16 cellular contexts compared by ENCODE assay signal in genomic region chr12:89777685-89778379, GRCh38.
DNase-seq lines count a peak whose midpoint lies in the region; ATAC-seq and TF ChIP-seq lines count a peak whose summit lies in the region.
"Had no signal": no experiment of that assay in that cellular context is flagged by ENCODE, and none has a peak within 500 bp of the region (broad histone marks: within the 10 kb centered on the region; RNA-seq: fewer than 3 reads in every experiment).

No MANE protein-coding gene starts in this region.

- no peak overlapping the region; a peak in 1 of 4 replicates for H4K8ac ChIP-seq in IMR-90 (ENCODE audit: low read depth in 2 of 2, low read length in 2 of 2)
- no peak overlapping the region for H4K8ac ChIP-seq in trophoblast cell (ENCODE audit: low read depth, low read length)

- H4K12ac ChIP-seq in trophoblast cell (ENCODE audit: low read depth, low read length), result no peak overlapping the region

- H3K79me2 ChIP-seq in trophoblast cell (ENCODE audit: control insufficient read depth, insufficient read depth, low read length, poor library complexity), result no peaks in the 10 kb centered on the region
- H3K79me2 ChIP-seq in mammary epithelial cell (ENCODE audit: insufficient read depth, low read length), result no peaks in the 10 kb centered on the region

- H3K9me1 ChIP-seq in IMR-90 (ENCODE audit: insufficient read depth, low read length), result peaks cover 7% of the 10 kb centered on the region

- H3K9ac ChIP-seq in IMR-90 (ENCODE audit: low read depth, low read length) (no peak overlapping the region), trophoblast cell (ENCODE audit: low read length) (no peak overlapping the region), mammary epithelial cell (ENCODE audit: insufficient read depth, low read length) (no peak overlapping the region)
- H3K9ac ChIP-seq: BLaER1 treated with 17β-estradiol and CSF1 and Interleukin-3, amounts not matched to agents 10 nM and 100 nM; GM23248 had no signal

- H3K23ac ChIP-seq in IMR-90 (ENCODE audit: low read depth, low read length) (no peak overlapping the region), trophoblast cell (ENCODE audit: low read length) (no peak overlapping the region)

- CTCF ChIA-PET in IMR-90 (lab: Yijun Ruan, JAX), result no interaction called here
- CTCF ChIA-PET in mammary epithelial cell (lab: Charles Lee; ENCODE audit: low non-redundant PET), result no interaction called here

- H3K4me2 ChIP-seq in IMR-90 (ENCODE audit: low read depth, low read length) (no peak overlapping the region), trophoblast cell (ENCODE audit: low read length) (no peak overlapping the region), mammary epithelial cell (ENCODE audit: insufficient read depth, low read depth, low read length) (no peak overlapping the region)
- H3K4me2 ChIP-seq: BLaER1 treated with 17β-estradiol and CSF1 and Interleukin-3, amounts not matched to agents 10 nM and 100 nM had no signal

- peak overlapping the region; percentile 40; the same call in 1 of the 2 replicates for H2BK120ac ChIP-seq in IMR-90 (ENCODE audit: low read depth, low read length)
- H2BK120ac ChIP-seq in trophoblast cell (ENCODE audit: insufficient read depth, low read length, poor library complexity), result peak overlapping the region; percentile 6

- H2BK20ac ChIP-seq in IMR-90 (ENCODE audit: low read depth, low read length), result peak overlapping the region; percentile 33; the same call in 1 of the 2 replicates

- H3K36me3 Mint-ChIP-seq in activated naive CD8-positive, alpha-beta T cell, result no peaks in the 10 kb centered on the region
- H3K36me3 Mint-ChIP-seq in activated naive CD8-positive, alpha-beta T cell treated with anti-CD3 and anti-CD28 coated beads for 36 hours, result no peaks in the 10 kb centered on the region
- no peaks in the 10 kb centered on the region for H3K36me3 Mint-ChIP-seq in chondrocyte (ENCODE audit: low read depth)

- dilution Hi-C loops in IMR-90 (cut with HindIII; ENCODE audit: low sequenced_read_pairs, unreplicated experiment), result no loop called here
- dilution Hi-C loops in mammary epithelial cell (cut with HindIII; ENCODE audit: low sequenced_read_pairs), result no loop called here

- intact Hi-C loops in IMR-90 (cut with micrococcal nuclease), result no loop called here
- intact Hi-C loops in gastrocnemius medialis (cut with DNase I; ENCODE audit: low total_unique reads), result no loop called here
- intact Hi-C loops in mammary epithelial cell (cut with micrococcal nuclease), result no loop called here

- 0 out of 2 replicates have a peak overlapping the region, but pooled peaks have one; percentile 21 for H3K14ac ChIP-seq in IMR-90 (replicated peaks; ENCODE audit: low read depth, low read length)
- no peak overlapping the region for H3K14ac ChIP-seq in trophoblast cell (ENCODE audit: low read length)

- H3K27me3 Mint-ChIP-seq in activated naive CD8-positive, alpha-beta T cell, result no peaks in the 10 kb centered on the region
- H3K27me3 Mint-ChIP-seq in activated naive CD8-positive, alpha-beta T cell treated with anti-CD3 and anti-CD28 coated beads for 36 hours, result no peaks in the 10 kb centered on the region
- H3K27me3 Mint-ChIP-seq in chondrocyte (ENCODE audit: low read depth), result no peaks in the 10 kb centered on the region
- H3K27me3 Mint-ChIP-seq: CD4-positive, alpha-beta T cell had no signal

- H3K56ac ChIP-seq in IMR-90 (ENCODE audit: extremely low read depth, insufficient read depth, low read length), result no peak overlapping the region

- no peak overlapping the region for H4K91ac ChIP-seq in IMR-90 (ENCODE audit: insufficient read depth, low read depth, low read length)
- H4K91ac ChIP-seq in trophoblast cell (ENCODE audit: low read depth, low read length), result no peak overlapping the region

- no peak for TF ChIP-seq RAD21 in IMR-90 (IDR thresholded peaks at IDR 0.05; ENCODE audit: low read length)

- H3K9me3 Mint-ChIP-seq in activated naive CD8-positive, alpha-beta T cell (ENCODE audit: low read depth), result peaks cover 4% of the 10 kb centered on the region
- H3K9me3 Mint-ChIP-seq in activated naive CD8-positive, alpha-beta T cell treated with anti-CD3 and anti-CD28 coated beads for 36 hours, result no peaks in the 10 kb centered on the region
- H3K9me3 Mint-ChIP-seq in chondrocyte (ENCODE audit: low read depth), result peaks cover 2% of the 10 kb centered on the region
- H3K9me3 Mint-ChIP-seq: CD4-positive, alpha-beta T cell had no signal

- TF ChIP-seq CTCF in IMR-90 (conservative IDR thresholded peaks at IDR 0.05; ENCODE audit: low read depth, low read length) (no peak), chondrocyte (IDR thresholded peaks at IDR 0.05) (no peak), gastrocnemius medialis (IDR thresholded peaks at IDR 0.05 in 4 of 5, conservative IDR thresholded peaks at IDR 0.05 in 1 of 5) (no peak), mammary epithelial cell (conservative IDR thresholded peaks at IDR 0.05 in 1 of 2, IDR thresholded peaks at IDR 0.05 in 1 of 2; ENCODE audit: extremely low read depth in 1 of 2, insufficient read depth in 1 of 2, low read depth in 1 of 2, low read length in 2 of 2) (no peak)

- POLR2A ChIA-PET in IMR-90 (lab: Charles Lee; ENCODE audit: unreplicated experiment), result no interaction called here

- no peak overlapping the region for H3K27ac ChIP-seq in IMR-90 (ENCODE audit: insufficient read depth, low read length)
- H3K27ac ChIP-seq in trophoblast cell (ENCODE audit: low read depth, low read length), result no peak overlapping the region
- H3K27ac ChIP-seq in gastrocnemius medialis, result no peak overlapping the region
- H3K27ac ChIP-seq in mammary epithelial cell (ENCODE audit: insufficient read depth, low read depth, low read length), result no peak overlapping the region
- H3K27ac ChIP-seq: BLaER1 treated with 17β-estradiol and CSF1 and Interleukin-3, amounts not matched to agents 10 nM and 100 nM; GM23248 had no signal

- in situ Hi-C loops in IMR-90 (cut with MboI; ENCODE audit: low sequenced_read_pairs), result no loop called here
- in situ Hi-C loops in gastrocnemius medialis (cut with MboI; ENCODE audit: low sequenced_read_pairs in 4 of 4), result no loop called here
- in situ Hi-C loops in mammary epithelial cell (cut with MboI; ENCODE audit: low sequenced_read_pairs in 2 of 2), result no loop called here

- H3K4ac ChIP-seq in IMR-90 (ENCODE audit: low read depth, low read length) (0 out of 2 replicates have a peak overlapping the region, but pooled peaks have one; percentile 24), trophoblast cell (ENCODE audit: low read depth, low read length) (no peak overlapping the region)

- no peaks in the 10 kb centered on the region for H3K4me1 Mint-ChIP-seq in activated naive CD8-positive, alpha-beta T cell (ENCODE audit: low read depth)
- no peaks in the 10 kb centered on the region for H3K4me1 Mint-ChIP-seq in activated naive CD8-positive, alpha-beta T cell treated with anti-CD3 and anti-CD28 coated beads for 36 hours
- peaks cover 42% of the 10 kb centered on the region for H3K4me1 Mint-ChIP-seq in chondrocyte (ENCODE audit: low read depth)

- no peak overlapping the region for H2AK5ac ChIP-seq in IMR-90 (ENCODE audit: low read depth, low read length)
- H2AK5ac ChIP-seq in trophoblast cell (ENCODE audit: low read length), result no peak overlapping the region

- H4K20me1 ChIP-seq in IMR-90 (ENCODE audit: insufficient read depth, low read length), result no peaks in the 10 kb centered on the region
- H4K20me1 ChIP-seq in mammary epithelial cell (ENCODE audit: insufficient read depth, low read length), result no peaks in the 10 kb centered on the region
- H4K20me1 ChIP-seq: BLaER1 treated with 17β-estradiol and CSF1 and Interleukin-3, amounts not matched to agents 10 nM and 100 nM had no signal

- no peak overlapping the region for H2AK9ac ChIP-seq in IMR-90 (replicated peaks; ENCODE audit: low read depth, low read length, poor library complexity)

- H2AFZ ChIP-seq in IMR-90 (replicated peaks; ENCODE audit: low read length, poor library complexity) (no peak overlapping the region), trophoblast cell (ENCODE audit: insufficient read depth, low read length, poor library complexity) (no peak overlapping the region), mammary epithelial cell (ENCODE audit: low read depth, low read length) (no peak overlapping the region)
- H2AFZ ChIP-seq: GM23248 had no signal

- no peak overlapping the region for H2BK5ac ChIP-seq in IMR-90 (ENCODE audit: low read depth, low read length, poor library complexity, severe bottlenecking)
- no peak overlapping the region for H2BK5ac ChIP-seq in trophoblast cell (ENCODE audit: low read depth, low read length, poor library complexity)

- no peak overlapping the region for H3K4me3 Mint-ChIP-seq in activated naive CD8-positive, alpha-beta T cell
- H3K4me3 Mint-ChIP-seq in activated naive CD8-positive, alpha-beta T cell treated with anti-CD3 and anti-CD28 coated beads for 36 hours, result no peak overlapping the region
- H3K4me3 Mint-ChIP-seq in chondrocyte (ENCODE audit: unreplicated experiment), result no peak overlapping the region
- H3K4me3 Mint-ChIP-seq: CD4-positive, alpha-beta T cell had no signal

- no peak overlapping the region for H2BK12ac ChIP-seq in trophoblast cell (ENCODE audit: low read length)

- peaks cover 4% of the 10 kb centered on the region for H3K4me1 ChIP-seq in IMR-90 (ENCODE audit: control insufficient read depth, insufficient read depth, low read length)
- peaks cover 0 to 1% of the 10 kb centered on the region in 2 experiments for H3K4me1 ChIP-seq in trophoblast cell (ENCODE audit: control insufficient read depth in 1 of 2, insufficient read depth in 2 of 2, low read length in 2 of 2)
- no peaks in the 10 kb centered on the region for H3K4me1 ChIP-seq in gastrocnemius medialis
- H3K4me1 ChIP-seq in mammary epithelial cell (ENCODE audit: insufficient read depth, low read length), result peaks cover 21% of the 10 kb centered on the region

- DNase-seq in activated naive CD8-positive, alpha-beta T cell treated with anti-CD3 and anti-CD28 coated beads for 36 hours, result no peak
- DNase-seq in IMR-90, result no peak
- no peak for DNase-seq in chondrocyte (ENCODE audit: low spot score)
- DNase-seq in trophoblast cell, result no peak
- no peak for DNase-seq in gastrocnemius medialis
- DNase-seq in activated T-cell treated with anti-CD3 and anti-CD28 coated beads, Interleukin-2, amount 50 U/mL, for 1 hour, result no peak
- no peak for DNase-seq in mammary epithelial cell
- DNase-seq: 8988T; ACHN; CD4-positive, alpha-beta T cell; DMS79 treated with DMSO at 0.1 percent for 48 hours; EL; GM23248; H7 had no signal

- H3K4me3 ChIP-seq in IMR-90 (ENCODE audit: insufficient read depth, low read depth, low read length), result no peak overlapping the region
- H3K4me3 ChIP-seq in trophoblast cell (ENCODE audit: low read depth, low read length), result no peak overlapping the region
- H3K4me3 ChIP-seq in gastrocnemius medialis, result no peak overlapping the region
- no peak overlapping the region for H3K4me3 ChIP-seq in mammary epithelial cell (replicated peaks in 1 of 3; ENCODE audit: insufficient read depth in 1 of 3, low read depth in 2 of 3, low read length in 3 of 3)
- H3K4me3 ChIP-seq: BLaER1 treated with 17β-estradiol and CSF1 and Interleukin-3, amounts not matched to agents 10 nM and 100 nM; GM23248 had no signal

- no TSS peak for BruUV-seq in IMR-90 (replicated peaks; lab: Mats Ljungman, UMichigan)
- BruUV-seq in mammary epithelial cell (replicated peaks; lab: Mats Ljungman, UMichigan), result no TSS peak

- H3K27me3 ChIP-seq in IMR-90 (ENCODE audit: control insufficient read depth, insufficient read depth, low read length), result no peaks in the 10 kb centered on the region
- no peaks in the 10 kb centered on the region for H3K27me3 ChIP-seq in trophoblast cell (ENCODE audit: insufficient read depth, low read length)
- H3K27me3 ChIP-seq in gastrocnemius medialis, result no peaks in the 10 kb centered on the region
- no peaks in the 10 kb centered on the region for H3K27me3 ChIP-seq in mammary epithelial cell (ENCODE audit: insufficient read depth, low read length)
- H3K27me3 ChIP-seq: BLaER1 treated with 17β-estradiol and CSF1 and Interleukin-3, amounts not matched to agents 10 nM and 100 nM had no signal

- H3K36me3 ChIP-seq in IMR-90 (ENCODE audit: control insufficient read depth, insufficient read depth, low read length) (no peaks in the 10 kb centered on the region), trophoblast cell (ENCODE audit: control insufficient read depth in 1 of 2, insufficient read depth in 2 of 2, low read length in 2 of 2) (no peaks in the 10 kb centered on the region), gastrocnemius medialis (no peaks in the 10 kb centered on the region), mammary epithelial cell (ENCODE audit: insufficient read depth, low read length) (no peaks in the 10 kb centered on the region)
- H3K36me3 ChIP-seq: BLaER1 treated with 17β-estradiol and CSF1 and Interleukin-3, amounts not matched to agents 10 nM and 100 nM had no signal

- WGBS in IMR-90 (ENCODE audit: extremely low coverage in 2 of 2, insufficient read length in 1 of 2), 2 experiments, result no CpG with 5 or more reads among the region's 3 CpGs
- WGBS in trophoblast cell (ENCODE audit: extremely low coverage, insufficient coverage, insufficient read length), result no CpG with 5 or more reads among the region's 3 CpGs
- WGBS in mammary epithelial cell (ENCODE audit: low coverage, missing lambda C conversion rate), result 100% methylated on average over 3 of the region's 3 CpGs

- H3K79me1 ChIP-seq in IMR-90 (ENCODE audit: low read depth in 1 of 2, low read length in 2 of 2), result no peaks in the 10 kb centered on the region
- H3K79me1 ChIP-seq in trophoblast cell (ENCODE audit: low read length), result peaks cover 5% of the 10 kb centered on the region

- H3K9me3 ChIP-seq in IMR-90 (ENCODE audit: control insufficient read depth, insufficient read depth, low read length) (no peaks in the 10 kb centered on the region), trophoblast cell (ENCODE audit: insufficient read depth, low read depth, low read length) (no peaks in the 10 kb centered on the region), gastrocnemius medialis (no peaks in the 10 kb centered on the region), mammary epithelial cell (replicated peaks; ENCODE audit: insufficient read depth, low read length) (no peaks in the 10 kb centered on the region)

- no peak for ATAC-seq in IMR-90 (ENCODE audit: low read depth)
- no peak for ATAC-seq in gastrocnemius medialis

- peak overlapping the region; percentile 17 for H3K27ac Mint-ChIP-seq in activated naive CD8-positive, alpha-beta T cell
- no peak overlapping the region for H3K27ac Mint-ChIP-seq in activated naive CD8-positive, alpha-beta T cell treated with anti-CD3 and anti-CD28 coated beads for 36 hours
- peak overlapping the region; percentile 36 for H3K27ac Mint-ChIP-seq in chondrocyte (ENCODE audit: unreplicated experiment)
- H3K27ac Mint-ChIP-seq: CD4-positive, alpha-beta T cell had no signal

- H3K18ac ChIP-seq in IMR-90 (ENCODE audit: low read depth, low read length) (no peak overlapping the region), trophoblast cell (ENCODE audit: low read length) (no peak overlapping the region)

- no peak for TF ChIP-seq POLR2A in IMR-90 (IDR thresholded peaks at IDR 0.05; ENCODE audit: low read depth, low read length)
- no peak for TF ChIP-seq POLR2A in gastrocnemius medialis (IDR thresholded peaks at IDR 0.05)

- no peak overlapping the region for H4K5ac ChIP-seq in IMR-90 (ENCODE audit: low read depth, low read length)

- peak overlapping the region; percentile 44; the same call in 1 of the 3 replicates for H2BK15ac ChIP-seq in IMR-90 (ENCODE audit: low read depth, low read length)
